Comparison of ENCODE assay signal across 27 cellular contexts in genomic region chr3:67437090-67437489, GRCh38.
DNase-seq lines count a peak whose midpoint lies in the region; ATAC-seq and TF ChIP-seq lines count a peak whose summit lies in the region.
"Had no signal": no experiment of that assay in that cellular context is flagged by ENCODE, and none has a peak within 500 bp of the region (broad histone marks: within the 10 kb centered on the region; RNA-seq: fewer than 3 reads in every experiment).

No MANE protein-coding gene starts in this region.

- no peaks in the 10 kb centered on the region for H3K9me1 ChIP-seq in IMR-90 (ENCODE audit: insufficient read depth, low read length)

- peaks cover 14% of the 10 kb centered on the region for H3K36me3 Mint-ChIP-seq in progenitor cell of endocrine pancreas (ENCODE audit: insufficient read depth)

- BruUV-seq in IMR-90 (replicated peaks; lab: Mats Ljungman, UMichigan) = no TSS peak

- DNase-seq in IMR-90 (peak; percentile 25), fibroblast of pulmonary artery (ENCODE audit: low read depth) (peak; percentile 34), progenitor cell of endocrine pancreas (ENCODE audit: low spot score, unreplicated experiment) (no peak), DMS153 (lab: John Stamatoyannopoulos, UW) (no peak), cerebellar nuclear complex (lab: John Stamatoyannopoulos, UW) (no peak), NCI-H128 (lab: John Stamatoyannopoulos, UW; ENCODE audit: unreplicated experiment) (no peak)
- DNase-seq: activated CD4-positive, CD25-positive, alpha-beta regulatory T cell; activated gamma-delta T cell treated with Interleukin-2 at 50 U/mL for 16 hours; activated naive CD8-positive, alpha-beta T cell treated with anti-CD3 and anti-CD28 coated beads, Interleukin-2, amount 10 ng/mL, durations not matched to agents 7 days and 5 days; activated T-cell treated with anti-CD3 and anti-CD28 coated beads, Interleukin-2, amount 50 U/mL, for 24 hours; caudate nucleus; endodermal cell; immature natural killer cell; left colon; NCI-H446; NCI-H82; nephron progenitor cell; RPMI8226; SJCRH30; small intestine; stimulated activated naive CD4-positive, alpha-beta T cell; T-cell; upper lobe of right lung had no signal

- peaks cover 24% of the 10 kb centered on the region for H3K9me3 Mint-ChIP-seq in progenitor cell of endocrine pancreas (ENCODE audit: low read depth)
- H3K9me3 Mint-ChIP-seq: dendritic cell treated with granulocyte-macrophage colony-stimulating factor and Interleukin-4, amounts not matched to agents 40 ng/mL and 50 ng/mL, for 4 days; immature natural killer cell had no signal

- no peak overlapping the region for H3K14ac ChIP-seq in IMR-90 (replicated peaks; ENCODE audit: low read depth, low read length)

- no peak overlapping the region for H2BK20ac ChIP-seq in IMR-90 (ENCODE audit: low read depth, low read length)

- intact Hi-C loops in IMR-90 (cut with micrococcal nuclease) = no loop called here

- H3K4me3 ChIP-seq in IMR-90 (ENCODE audit: insufficient read depth, low read depth, low read length) = no peak overlapping the region
- H3K4me3 ChIP-seq in fibroblast of pulmonary artery (replicated peaks; ENCODE audit: low read depth, low read length) = no peak overlapping the region
- H3K4me3 ChIP-seq: BLaER1 treated with 17β-estradiol and CSF1 and Interleukin-3, amounts not matched to agents 10 nM and 100 nM; SJCRH30; upper lobe of right lung had no signal

- dilution Hi-C loops in IMR-90 (cut with HindIII; ENCODE audit: low sequenced_read_pairs, unreplicated experiment) = no loop called here

- H3K18ac ChIP-seq in IMR-90 (ENCODE audit: low read depth, low read length) = no peak overlapping the region

- H3K27me3 Mint-ChIP-seq in progenitor cell of endocrine pancreas = no peaks in the 10 kb centered on the region
- H3K27me3 Mint-ChIP-seq: activated naive CD8-positive, alpha-beta T cell treated with anti-CD3 and anti-CD28 coated beads, Interleukin-2, amount 10 ng/mL, durations not matched to agents 7 days and 5 days; activated T-cell treated with anti-CD3 and anti-CD28 coated beads, Interleukin-2, amount 50 U/mL, for 24 hours; dendritic cell treated with granulocyte-macrophage colony-stimulating factor and Interleukin-4, amounts not matched to agents 40 ng/mL and 50 ng/mL, for 4 days; T-cell had no signal

- H3K4ac ChIP-seq in IMR-90 (ENCODE audit: low read depth, low read length) = no peak overlapping the region

- ATAC-seq in IMR-90 (ENCODE audit: low read depth) (no peak), SK-N-SH treated with all-trans-retinoic acid at 6 μM for 48 hours (no peak)
- ATAC-seq: left colon, T-cell, upper lobe of right lung had no signal

- H3K4me1 ChIP-seq in IMR-90 (ENCODE audit: control insufficient read depth, insufficient read depth, low read length) = 0 out of 2 replicates have a peak, but pooled peaks cover 2% of the 10 kb centered on the region
- H3K4me1 ChIP-seq: BLaER1 treated with 17β-estradiol and CSF1 and Interleukin-3, amounts not matched to agents 10 nM and 100 nM; SJCRH30; upper lobe of right lung had no signal

- no peak overlapping the region for H2AK5ac ChIP-seq in IMR-90 (ENCODE audit: low read depth, low read length)

- no peak overlapping the region for H2BK120ac ChIP-seq in IMR-90 (ENCODE audit: low read depth, low read length)

- peak overlapping the region; percentile 45 for H3K27ac Mint-ChIP-seq in progenitor cell of endocrine pancreas
- H3K27ac Mint-ChIP-seq: activated naive CD8-positive, alpha-beta T cell treated with anti-CD3 and anti-CD28 coated beads, Interleukin-2, amount 10 ng/mL, durations not matched to agents 7 days and 5 days; dendritic cell treated with granulocyte-macrophage colony-stimulating factor and Interleukin-4, amounts not matched to agents 40 ng/mL and 50 ng/mL, for 4 days; endodermal cell; immature natural killer cell; nephron progenitor cell; T-cell had no signal

- H3K9ac ChIP-seq in IMR-90 (ENCODE audit: low read depth, low read length) = no peak overlapping the region
- H3K9ac ChIP-seq: BLaER1 treated with 17β-estradiol and CSF1 and Interleukin-3, amounts not matched to agents 10 nM and 100 nM; KMS-11 had no signal

- no peak overlapping the region for H2BK5ac ChIP-seq in IMR-90 (ENCODE audit: low read depth, low read length, poor library complexity, severe bottlenecking)

- TF ChIP-seq RAD21 in IMR-90 (IDR thresholded peaks at IDR 0.05; ENCODE audit: low read length) = no peak

- TF ChIP-seq POLR2A in IMR-90 (IDR thresholded peaks at IDR 0.05; ENCODE audit: low read depth, low read length) = no peak

- H3K36me3 ChIP-seq in IMR-90 (ENCODE audit: control insufficient read depth, insufficient read depth, low read length) = no peaks in the 10 kb centered on the region
- H3K36me3 ChIP-seq: SJCRH30, upper lobe of right lung had no signal

- no peaks in the 10 kb centered on the region for H3K27me3 ChIP-seq in IMR-90 (ENCODE audit: control insufficient read depth, insufficient read depth, low read length)
- H3K27me3 ChIP-seq: BLaER1 treated with 17β-estradiol and CSF1 and Interleukin-3, amounts not matched to agents 10 nM and 100 nM; SJCRH30; upper lobe of right lung had no signal

- POLR2A ChIA-PET in IMR-90 (lab: Charles Lee; ENCODE audit: unreplicated experiment) = interaction anchor here (0.6 kb wide), 1 partner anchor 223 kb away, joined by 3 read pairs; no protein-coding TSS in a partner anchor

- H2AK9ac ChIP-seq in IMR-90 (replicated peaks; ENCODE audit: low read depth, low read length, poor library complexity) = no peak overlapping the region

- CTCF ChIA-PET in IMR-90 (lab: Yijun Ruan, JAX) = no interaction called here

- H3K79me1 ChIP-seq in IMR-90 (ENCODE audit: low read depth in 1 of 2, low read length in 2 of 2) = no peaks in the 10 kb centered on the region; a peak in 1 of 4 replicates

- WGBS in IMR-90 (ENCODE audit: extremely low coverage in 2 of 2, insufficient read length in 1 of 2), 2 experiments = no CpG with 5 or more reads among the region's 3 CpGs

- H2BK15ac ChIP-seq in IMR-90 (ENCODE audit: low read depth, low read length) = no peak overlapping the region

- no peaks in the 10 kb centered on the region for H4K20me1 ChIP-seq in IMR-90 (ENCODE audit: insufficient read depth, low read length)
- H4K20me1 ChIP-seq: BLaER1 treated with 17β-estradiol and CSF1 and Interleukin-3, amounts not matched to agents 10 nM and 100 nM had no signal

- no peak overlapping the region for H3K56ac ChIP-seq in IMR-90 (ENCODE audit: extremely low read depth, insufficient read depth, low read length)

- no peaks in the 10 kb centered on the region for H3K9me3 ChIP-seq in IMR-90 (ENCODE audit: control insufficient read depth, insufficient read depth, low read length)
- H3K9me3 ChIP-seq: SJCRH30, upper lobe of right lung had no signal

- H3K23ac ChIP-seq in IMR-90 (ENCODE audit: low read depth, low read length) = no peak overlapping the region

- TF ChIP-seq CTCF in IMR-90 (conservative IDR thresholded peaks at IDR 0.05; ENCODE audit: low read depth, low read length) (no peak), fibroblast of pulmonary artery (IDR thresholded peaks at IDR 0.05; ENCODE audit: low read length, missing control alignments) (no peak), progenitor cell of endocrine pancreas (IDR thresholded peaks at IDR 0.05; ENCODE audit: unreplicated experiment) (no peak)

- no peaks in the 10 kb centered on the region for H3K4me1 Mint-ChIP-seq in progenitor cell of endocrine pancreas (ENCODE audit: low read depth)
- H3K4me1 Mint-ChIP-seq: activated naive CD8-positive, alpha-beta T cell treated with anti-CD3 and anti-CD28 coated beads, Interleukin-2, amount 10 ng/mL, durations not matched to agents 7 days and 5 days; nephron progenitor cell had no signal

- H4K91ac ChIP-seq in IMR-90 (ENCODE audit: insufficient read depth, low read depth, low read length) = no peak overlapping the region

- no peak overlapping the region for H3K4me3 Mint-ChIP-seq in progenitor cell of endocrine pancreas (ENCODE audit: low read depth)
- H3K4me3 Mint-ChIP-seq: activated naive CD8-positive, alpha-beta T cell treated with anti-CD3 and anti-CD28 coated beads, Interleukin-2, amount 10 ng/mL, durations not matched to agents 7 days and 5 days; activated T-cell treated with anti-CD3 and anti-CD28 coated beads, Interleukin-2, amount 50 U/mL, for 24 hours; dendritic cell treated with granulocyte-macrophage colony-stimulating factor and Interleukin-4, amounts not matched to agents 40 ng/mL and 50 ng/mL, for 4 days; endodermal cell; immature natural killer cell; nephron progenitor cell; T-cell had no signal

- H3K4me2 ChIP-seq in IMR-90 (ENCODE audit: low read depth, low read length) = no peak overlapping the region
- H3K4me2 ChIP-seq: BLaER1 treated with 17β-estradiol and CSF1 and Interleukin-3, amounts not matched to agents 10 nM and 100 nM; KMS-11 had no signal

- no peak overlapping the region for H4K5ac ChIP-seq in IMR-90 (ENCODE audit: low read depth, low read length)

- H2AFZ ChIP-seq in IMR-90 (replicated peaks; ENCODE audit: low read length, poor library complexity) = no peak overlapping the region

- no peak overlapping the region for H3K27ac ChIP-seq in IMR-90 (ENCODE audit: insufficient read depth, low read length)
- H3K27ac ChIP-seq: BLaER1 treated with 17β-estradiol and CSF1 and Interleukin-3, amounts not matched to agents 10 nM and 100 nM; KMS-11; SJCRH30; upper lobe of right lung had no signal

- in situ Hi-C loops in IMR-90 (cut with MboI; ENCODE audit: low sequenced_read_pairs) = no loop called here

- H4K8ac ChIP-seq in IMR-90 (ENCODE audit: low read depth in 2 of 2, low read length in 2 of 2) = no peak overlapping the region

TF ChIP-seq in IMR-90, 13 proteins besides CTCF, POLR2A, EP300 and RAD21:
- TF ChIP-seq CEBPB (IDR thresholded peaks at IDR 0.05; ENCODE audit: low read depth, low read length) = peak; percentile 45; the same call in 1 of the 2 replicates
- no peak for TF ChIP-seq BHLHE40 (IDR thresholded peaks at IDR 0.05; ENCODE audit: low read depth, low read length)
TF ChIP-seq in IMR-90: peak in this region for 1.

TF ChIP-seq in SK-N-SH treated with all-trans-retinoic acid at 6 μM for 48 hours, 23 proteins besides CTCF, POLR2A, EP300 and RAD21:
- TF ChIP-seq ZFP3 (CRISPR knock-in tag; IDR thresholded peaks at IDR 0.05) = no peak
- TF ChIP-seq ZC3H10 (CRISPR knock-in tag; IDR thresholded peaks at IDR 0.05) = no peak
- 0 out of 2 replicates have a peak, but pooled peaks have one; percentile 10 for TF ChIP-seq ISL1 (CRISPR knock-in tag; IDR thresholded peaks at IDR 0.05)

Comparison
In these comparisons a context has a peak if more than half of its experiments do, and no peak if none do; other contexts are left out.
1. DNase-seq: peak in IMR-90 (single experiment) and fibroblast of pulmonary artery (single experiment); none in progenitor cell of endocrine pancreas (single experiment), DMS153 (single experiment), cerebellar nuclear complex (0 of 2) and NCI-H128 (single experiment).